Comparison of ENCODE assay signal across 10 cellular contexts in the genomic region with DNA sequence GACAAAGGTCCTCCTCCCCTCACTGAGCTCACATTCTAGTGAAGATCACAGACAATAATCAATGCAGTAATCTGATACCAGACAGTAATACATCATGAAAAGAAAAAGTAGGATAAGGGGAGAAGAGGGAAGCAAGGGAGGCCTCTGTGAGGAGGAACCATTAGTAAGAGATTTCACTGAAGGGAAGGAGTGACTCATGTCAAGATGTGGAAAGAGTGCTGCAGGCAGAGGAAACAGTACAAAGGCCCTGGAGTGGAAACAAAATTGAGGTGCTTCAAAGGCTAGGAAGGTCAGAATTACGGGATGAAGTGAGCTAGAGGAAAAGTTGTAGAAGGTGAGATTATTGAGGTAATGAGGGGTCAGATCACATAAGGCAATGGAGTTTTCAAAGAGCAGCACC. TPM values are rescaled to one million over a fixed set of nuclear protein-coding genes. Genes with fewer than 3 reads are reported as not detected.
A peak's percentile ranks its signal among the peaks of the same experiment; 100 is the strongest.
DNase-seq lines count a peak whose midpoint lies in the region; ATAC-seq and TF ChIP-seq lines count a peak whose summit lies in the region.
"Had no signal": no experiment of that assay in that cellular context is flagged by ENCODE, and none has a peak within 500 bp of the region (broad histone marks: within the 10 kb centered on the region; RNA-seq: fewer than 3 reads in every experiment).

No MANE protein-coding gene starts in this region.

- H3K4me3 ChIP-seq in right atrium auricular region, result no peak overlapping the region
- no peak overlapping the region for H3K4me3 ChIP-seq in fibroblast of villous mesenchyme (ENCODE audit: low read depth, low read length)
- H3K4me3 ChIP-seq in thymus (ENCODE audit: low read length), result no peak overlapping the region
- H3K4me3 ChIP-seq: SJCRH30 had no signal

- 83% methylated on average over 1 of the region's 1 CpG for WGBS in thymus

- ATAC-seq in Right ventricle myocardium superior (ENCODE audit: poor library complexity) (peak; percentile 79), HG03139 (IDR thresholded peaks at IDR 0.05; ENCODE audit: unreplicated experiment) (no peak)

- peak overlapping the region; percentile 94 for H3K27ac Mint-ChIP-seq in T-helper 1 cell treated with Interleukin-12 subunit alpha and Interleukin-12 subunit beta and Interleukin-4 antibody, amounts not matched to agents 30 μg/mL and 1 μg/mL, for 36 hours

- H3K9me3 Mint-ChIP-seq in T-helper 1 cell treated with Interleukin-12 subunit alpha and Interleukin-12 subunit beta and Interleukin-4 antibody, amounts not matched to agents 30 μg/mL and 1 μg/mL, for 36 hours, result no peaks in the 10 kb centered on the region

- no peaks in the 10 kb centered on the region for H3K4me1 ChIP-seq in right atrium auricular region
- no peaks in the 10 kb centered on the region for H3K4me1 ChIP-seq in thymus (ENCODE audit: control insufficient read depth, insufficient read depth, low read length)
- H3K4me1 ChIP-seq: SJCRH30 had no signal

- H3K27me3 Mint-ChIP-seq in T-helper 1 cell treated with Interleukin-12 subunit alpha and Interleukin-12 subunit beta and Interleukin-4 antibody, amounts not matched to agents 30 μg/mL and 1 μg/mL, for 36 hours (ENCODE audit: low read depth), result no peaks in the 10 kb centered on the region

- H3K36me3 Mint-ChIP-seq in T-helper 1 cell treated with Interleukin-12 subunit alpha and Interleukin-12 subunit beta and Interleukin-4 antibody, amounts not matched to agents 30 μg/mL and 1 μg/mL, for 36 hours (ENCODE audit: low read depth), result peaks cover 54% of the 10 kb centered on the region

- peaks cover 61% of the 10 kb centered on the region for H3K4me1 Mint-ChIP-seq in T-helper 1 cell treated with Interleukin-12 subunit alpha and Interleukin-12 subunit beta and Interleukin-4 antibody, amounts not matched to agents 30 μg/mL and 1 μg/mL, for 36 hours (ENCODE audit: low read depth)

- TF ChIP-seq CTCF in right atrium auricular region (IDR thresholded peaks at IDR 0.05), result no peak
- no peak for TF ChIP-seq CTCF in fibroblast of villous mesenchyme (IDR thresholded peaks at IDR 0.05; ENCODE audit: insufficient read depth, low read depth, low read length)

- H3K27me3 ChIP-seq in right atrium auricular region (no peaks in the 10 kb centered on the region), thymus (ENCODE audit: control insufficient read depth, insufficient read depth) (no peaks in the 10 kb centered on the region)
- H3K27me3 ChIP-seq: SJCRH30 had no signal

- intact Hi-C loops in Right ventricle myocardium superior (cut with DNase I), result no loop called here

- DNase-seq in Right ventricle myocardium superior (no peak), right atrium auricular region (ENCODE audit: low spot score) (no peak), fibroblast of villous mesenchyme (ENCODE audit: low read depth) (peak; percentile 31), COR-L47 (lab: John Stamatoyannopoulos, UW) (no peak), D341Med (ENCODE audit: low spot score) (no peak)
- DNase-seq: DMS 273 treated with DMSO at 0.1 percent for 48 hours, SJCRH30 had no signal

- H3K36me3 ChIP-seq in right atrium auricular region (no peaks in the 10 kb centered on the region), thymus (ENCODE audit: control insufficient read depth, insufficient read depth) (no peaks in the 10 kb centered on the region)
- H3K36me3 ChIP-seq: SJCRH30 had no signal

- H3K27ac ChIP-seq in right atrium auricular region, result peak overlapping the region in 1 of 2 donors; percentile 28
- H3K27ac ChIP-seq in thymus (ENCODE audit: low read depth), result peak overlapping the region; percentile 20
- H3K27ac ChIP-seq: SJCRH30 had no signal

- H3K9me3 ChIP-seq in right atrium auricular region, result no peaks in the 10 kb centered on the region
- no peaks in the 10 kb centered on the region for H3K9me3 ChIP-seq in thymus (ENCODE audit: control insufficient read depth)
- H3K9me3 ChIP-seq: SJCRH30 had no signal

- H3K4me3 Mint-ChIP-seq in T-helper 1 cell treated with Interleukin-12 subunit alpha and Interleukin-12 subunit beta and Interleukin-4 antibody, amounts not matched to agents 30 μg/mL and 1 μg/mL, for 36 hours, result peak overlapping the region; percentile 65

RNA-seq across cellular contexts. Expression of a gene that starts 38.1 kb away (rescaled TPM):
- total RNA-seq in Right ventricle myocardium superior (31.4 TPM), right atrium auricular region (10 to 100 TPM; 21.8 to 38.9 TPM), fibroblast of villous mesenchyme (20.9 and 51.8 TPM in 2 replicates)
- polyA plus RNA-seq in thymus, result 91.8 TPM

RNA-seq across cellular contexts. Expression of a gene that starts 39.5 kb away (rescaled TPM):
- 0.51 TPM for total RNA-seq in Right ventricle myocardium superior
- total RNA-seq in right atrium auricular region, result 1 to 10 TPM in 1 of 2 donors, not detected in 1; 1.3 TPM
- total RNA-seq in fibroblast of villous mesenchyme, result not detected in 2 replicates
- 17.5 TPM for polyA plus RNA-seq in thymus
